Comparison of ENCODE assay signal across 19 cellular contexts in genomic region chr7:30116771-30117170, GRCh38. TPM values are rescaled to one million over a fixed set of nuclear protein-coding genes. Genes with fewer than 3 reads are reported as not detected.
DNase-seq lines count a peak whose midpoint lies in the region; ATAC-seq and TF ChIP-seq lines count a peak whose summit lies in the region.
"Had no signal": no experiment of that assay in that cellular context is flagged by ENCODE, and none has a peak within 500 bp of the region (broad histone marks: within the 10 kb centered on the region; RNA-seq: fewer than 3 reads in every experiment).

No MANE protein-coding gene starts in this region.

- peak overlapping the region; percentile 26 for H3K27ac ChIP-seq in A673 (ENCODE audit: low read depth, low read length, poor library complexity, severe bottlenecking)
- H3K27ac ChIP-seq: A549, adrenal gland, right lobe of liver, SJSA1, WERI-Rb-1 had no signal

- TF ChIP-seq CTCF in A673 (conservative IDR thresholded peaks at IDR 0.05; ENCODE audit: low read depth, low read length) (no peak), fibroblast of villous mesenchyme (IDR thresholded peaks at IDR 0.05; ENCODE audit: insufficient read depth, low read depth, low read length) (no peak), nephron progenitor cell (IDR thresholded peaks at IDR 0.05) (no peak)

- H3K27ac Mint-ChIP-seq in nephron progenitor cell = peak overlapping the region; percentile 14
- H3K27ac Mint-ChIP-seq: memory B cell had no signal

- H3K4me3 ChIP-seq in A673 (ENCODE audit: low read depth, low read length, poor library complexity, severe bottlenecking) = peak overlapping the region; percentile 4
- H3K4me3 ChIP-seq in fibroblast of villous mesenchyme (ENCODE audit: low read depth, low read length) = no peak overlapping the region
- H3K4me3 ChIP-seq: A549, adrenal gland, right lobe of liver, SJSA1, tibial nerve had no signal

- H3K9me3 ChIP-seq in A673 (ENCODE audit: low read depth, low read length, poor library complexity, severe bottlenecking) = peaks cover 9% of the 10 kb centered on the region

- H3K27me3 ChIP-seq in A673 (replicated peaks; ENCODE audit: insufficient read depth, low read depth, low read length, poor library complexity) = no peaks in the 10 kb centered on the region
- H3K27me3 ChIP-seq: adrenal gland, right lobe of liver, SJSA1, tibial nerve had no signal

- peaks cover 31% of the 10 kb centered on the region for H3K9me3 Mint-ChIP-seq in nephron progenitor cell

- H3K4me1 Mint-ChIP-seq in nephron progenitor cell = no peaks in the 10 kb centered on the region

- POLR2A ChIA-PET in A673 (lab: Charles Lee; ENCODE audit: low non-redundant PET) = interaction anchor here (0.6 kb wide), 1 partner anchor 104 kb away, joined by 3 read pairs; no protein-coding TSS in a partner anchor

- CTCF ChIA-PET in A673 (lab: Charles Lee) = no interaction called here

- no TSS peak for BruUV-seq in A673 (replicated peaks; lab: Mats Ljungman, UMichigan)

- DNase-seq in A673 (ENCODE audit: low spot score) (peak; percentile 81), NCI-H1694 (lab: John Stamatoyannopoulos, UW) (peak; percentile 91), fibroblast of villous mesenchyme (ENCODE audit: low read depth) (peak; percentile 9), nephron progenitor cell (no peak), NOMO-1 treated with DMSO at 0.1 percent for 48 hours (lab: John Stamatoyannopoulos, UW; ENCODE audit: unreplicated experiment) (no peak)
- no peak for DNase-seq in stimulated activated CD4-positive, alpha-beta T cell treated with anti-CD3 and anti-CD28 coated beads, Interleukin-2, amount 100 ng/mL, for 48 hours
- no peak for DNase-seq in stimulated activated naive CD4-positive, alpha-beta T cell (lab: John Stamatoyannopoulos, UW)
- DNase-seq: adrenal gland; effector CD4-positive, alpha-beta T cell; hippocampal formation; NCI-H1436; right lobe of liver; WERI-Rb-1 had no signal

- ATAC-seq in GM21717 (IDR thresholded peaks at IDR 0.05; ENCODE audit: unreplicated experiment) = no peak
- ATAC-seq: A549, HCT116, right lobe of liver had no signal

- intact Hi-C loops in A673 (cut with micrococcal nuclease; ENCODE audit: unreplicated experiment) = no loop called here

- H3K27me3 Mint-ChIP-seq in nephron progenitor cell (ENCODE audit: low read depth, poor library complexity) = no peaks in the 10 kb centered on the region
- H3K27me3 Mint-ChIP-seq: memory B cell had no signal

- no peaks in the 10 kb centered on the region for H3K36me3 ChIP-seq in A673 (ENCODE audit: insufficient read depth, low read length, poor library complexity, severe bottlenecking)
- H3K36me3 ChIP-seq: adrenal gland, right lobe of liver, SJSA1, tibial nerve, WERI-Rb-1 had no signal

- H3K36me3 Mint-ChIP-seq in nephron progenitor cell (ENCODE audit: low read depth) = peaks cover 48% of the 10 kb centered on the region

- peaks cover 14% of the 10 kb centered on the region for H3K4me1 ChIP-seq in A673 (ENCODE audit: insufficient read depth, low read length, poor library complexity, severe bottlenecking)
- H3K4me1 ChIP-seq: A549, adrenal gland, SJSA1 had no signal

- H3K4me3 Mint-ChIP-seq in nephron progenitor cell = no peak overlapping the region
- H3K4me3 Mint-ChIP-seq: memory B cell had no signal

RNA-seq across cellular contexts. Expression of gene MTURN, which starts 18.0 kb away (rescaled TPM):
- total RNA-seq in A673 (2021) (2.6 and 3.0 TPM in 2 replicates), fibroblast of villous mesenchyme (2.6 and 4.5 TPM in 2 replicates)

Comparison
In these comparisons a context has a peak if more than half of its experiments do, and no peak if none do; other contexts are left out.
1. DNase-seq: peak in A673 (single experiment), NCI-H1694 (single experiment) and fibroblast of villous mesenchyme (single experiment); none in nephron progenitor cell (single experiment), stimulated activated CD4-positive, alpha-beta T cell treated with anti-CD3 and anti-CD28 coated beads, Interleukin-2, amount 100 ng/mL, for 48 hours (0 of 2), stimulated activated naive CD4-positive, alpha-beta T cell (0 of 6) and NOMO-1 treated with DMSO at 0.1 percent for 48 hours (single experiment).